In the genomic region with DNA sequence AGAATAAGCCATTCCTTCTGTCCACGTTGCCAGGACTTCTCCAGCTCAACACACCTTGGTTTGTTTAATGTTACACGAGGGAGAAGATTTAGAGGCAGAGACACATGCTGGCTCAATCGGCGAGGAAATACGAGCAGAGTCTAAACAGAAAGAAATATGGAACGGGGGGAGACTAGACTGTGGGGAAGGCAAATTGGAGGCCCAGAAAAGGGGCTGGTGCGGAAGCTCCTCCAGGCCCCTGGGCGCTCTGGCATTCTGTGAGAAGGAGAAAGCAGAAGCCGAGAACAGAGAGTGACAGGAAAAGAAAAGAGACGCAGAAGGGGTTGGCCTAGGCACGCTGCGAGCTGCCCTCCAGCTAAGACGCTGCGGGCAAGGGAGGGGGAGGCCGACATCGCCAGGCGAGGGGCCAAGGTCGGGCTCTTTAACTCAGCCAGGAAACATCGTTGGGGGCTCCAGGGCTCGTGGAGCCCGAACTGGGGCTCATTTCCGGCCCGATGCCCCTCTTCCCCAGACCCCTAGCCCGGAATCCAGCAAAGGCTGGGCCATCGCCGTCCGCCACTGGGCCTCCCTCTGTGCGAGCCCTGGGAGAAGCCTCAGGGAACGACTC, we compare ENCODE assay signal across 8 cellular contexts. TPM values are rescaled to one million over a fixed set of nuclear protein-coding genes. Genes with fewer than 3 reads are reported as not detected.
A peak's percentile ranks its signal among the peaks of the same experiment; 100 is the strongest.
DNase-seq lines count a peak whose midpoint lies in the region; ATAC-seq and TF ChIP-seq lines count a peak whose summit lies in the region.

No MANE protein-coding gene starts in this region.

- H3K36me3 ChIP-seq in muscle layer of duodenum (ENCODE audit: control insufficient read depth in 1 of 2, insufficient read depth in 2 of 2, low read length in 2 of 2), result no peaks in the 10 kb centered on the region

- intact Hi-C loops in dorsolateral prefrontal cortex (cut with DNase I), result no loop called here

- H3K4me1 ChIP-seq in muscle layer of duodenum (ENCODE audit: control insufficient read depth in 1 of 2, insufficient read depth in 2 of 2, low read length in 2 of 2), result peaks cover 0 to 45% of the 10 kb centered on the region in 2 donors

- no peak for TF ChIP-seq CTCF in dorsolateral prefrontal cortex (IDR thresholded peaks at IDR 0.05 in 54 of 56, conservative IDR thresholded peaks at IDR 0.05 in 2 of 56; ENCODE audit: low read depth in 1 of 56, partially characterized antibody in 56 of 56)

- H3K4me3 ChIP-seq in dorsolateral prefrontal cortex, result peak overlapping the region; percentile 24 to 78 (median 54)
- peak overlapping the region; percentile 76 to 81 for H3K4me3 ChIP-seq in muscle layer of duodenum (ENCODE audit: low read depth in 1 of 2, low read length in 2 of 2)

- H3K27ac ChIP-seq in dorsolateral prefrontal cortex, result no peak overlapping the region
- H3K27ac ChIP-seq in muscle layer of duodenum (ENCODE audit: low read length), result no peak overlapping the region

- H3K27me3 ChIP-seq in dorsolateral prefrontal cortex (peaks cover 16 to 100% (median 96%) of the 10 kb centered on the region in 45 donors), muscle layer of duodenum (ENCODE audit: low read depth, low read length) (peaks cover 76% of the 10 kb centered on the region)

- ATAC-seq in GM19463 (IDR thresholded peaks at IDR 0.05; ENCODE audit: unreplicated experiment), result no peak
- no peak for ATAC-seq in HG03354 (IDR thresholded peaks at IDR 0.05; ENCODE audit: poor library complexity, severe bottlenecking, unreplicated experiment)

- H3K9me3 ChIP-seq in muscle layer of duodenum (ENCODE audit: control insufficient read depth in 1 of 2, low read length in 2 of 2), result no peaks in the 10 kb centered on the region

- DNase-seq in DMS153 treated with DMSO at 0.1 percent for 48 hours (lab: John Stamatoyannopoulos, UW; ENCODE audit: unreplicated experiment) (peak; percentile 14), DMS153 (lab: John Stamatoyannopoulos, UW) (no peak), MV-4-11 (lab: John Stamatoyannopoulos, UW) (peak; percentile 14), dorsolateral prefrontal cortex (no peak), NCI-H524 treated with DMSO at 0.1 percent for 48 hours (lab: John Stamatoyannopoulos, UW) (no peak)

RNA-seq across cellular contexts. Expression of a gene that starts 3.2 kb away (rescaled TPM):
- total RNA-seq in dorsolateral prefrontal cortex, result under 1 TPM in 18 of 120 experiments, not detected in 102; 0.04 to 0.98 (median 0.09) TPM

Comparison
In these comparisons a context has a peak if more than half of its experiments do, and no peak if none do; other contexts are left out.
1. DNase-seq: peak in DMS153 treated with DMSO at 0.1 percent for 48 hours (single experiment) and MV-4-11 (single experiment); none in DMS153 (single experiment), dorsolateral prefrontal cortex (0 of 10) and NCI-H524 treated with DMSO at 0.1 percent for 48 hours (single experiment).